Comparison of ENCODE assay signal across 7 cellular contexts in genomic region chr1:42259059-42259738, GRCh38.
DNase-seq lines count a peak whose midpoint lies in the region; ATAC-seq, FAIRE-seq and TF ChIP-seq lines count a peak whose summit lies in the region.

No MANE protein-coding gene starts in this region.

- H3K27ac ChIP-seq in left ventricle myocardium inferior (replicated peaks) (peak overlapping the region; percentile 55), testis (no peak overlapping the region), small intestine (ENCODE audit: low read depth in 1 of 2, low read length in 1 of 2) (peak overlapping the region in 1 of 2 donors; percentile 67)

- no peak overlapping the region for H3K4me3 ChIP-seq in left ventricle myocardium inferior
- no peak overlapping the region for H3K4me3 ChIP-seq in testis
- H3K4me3 ChIP-seq in small intestine (ENCODE audit: low read depth in 1 of 2, low read length in 2 of 2): no peak overlapping the region

- H3K27me3 ChIP-seq in left ventricle myocardium inferior (ENCODE audit: low read depth) (no peaks in the 10 kb centered on the region), testis (no peaks in the 10 kb centered on the region), small intestine (ENCODE audit: control insufficient read depth in 2 of 2, insufficient read depth in 2 of 2, low read length in 2 of 2) (no peaks in the 10 kb centered on the region)

- H3K9me3 ChIP-seq in left ventricle myocardium inferior (replicated peaks) (no peaks in the 10 kb centered on the region), testis (no peaks in the 10 kb centered on the region), small intestine (ENCODE audit: control insufficient read depth, low read depth) (no peaks in the 10 kb centered on the region)

- 52 to 62% methylated on average over 4 of the region's 4 CpGs for WGBS in testis, 2 donors
- WGBS in small intestine, 3 donors: 57 to 71% (median 62%) methylated on average over 4 of the region's 4 CpGs

- intact Hi-C loops in left ventricle myocardium inferior (cut with micrococcal nuclease) (no loop called here), testis (cut with DNase I; ENCODE audit: low total_unique reads) (no loop called here)

- DNase-seq in left ventricle myocardium inferior (no peak), testis (peak; percentile 34), small intestine (no peak)
- DNase-seq in central memory CD4-positive, alpha-beta T cell: no peak
- no peak for DNase-seq in activated CD4-positive, alpha-beta T cell treated with anti-CD3 and anti-CD28 coated beads for 1 hour

- ATAC-seq in GM21786 (IDR thresholded peaks at IDR 0.05; ENCODE audit: unreplicated experiment) (peak; percentile 69), SK-N-SH treated with all-trans-retinoic acid at 6 μM for 48 hours (peak; percentile 97)

- no peak for TF ChIP-seq POLR2A in testis (IDR thresholded peaks at IDR 0.05)

- H3K4me1 ChIP-seq in left ventricle myocardium inferior (peaks cover 46% of the 10 kb centered on the region), testis (peaks cover 12% of the 10 kb centered on the region), small intestine (ENCODE audit: control insufficient read depth in 2 of 2, insufficient read depth in 1 of 2, low read depth in 1 of 2, low read length in 1 of 2) (peaks cover 0 to 5% of the 10 kb centered on the region in 2 donors)

- TF ChIP-seq CTCF in left ventricle myocardium inferior (IDR thresholded peaks at IDR 0.05; ENCODE audit: borderline replicate concordance) (no peak), testis (IDR thresholded peaks at IDR 0.05) (no peak)

- H3K36me3 ChIP-seq in left ventricle myocardium inferior (peaks cover 5% of the 10 kb centered on the region), testis (ENCODE audit: low read depth, missing control alignments) (no peaks in the 10 kb centered on the region), small intestine (ENCODE audit: control insufficient read depth in 2 of 2, insufficient read depth in 2 of 2, low read length in 2 of 2) (peaks cover 0 to 3% of the 10 kb centered on the region in 2 donors)

- FAIRE-seq in small intestine (lab: Jason Lieb, UNC): no peak

TF ChIP-seq in SK-N-SH treated with all-trans-retinoic acid at 6 μM for 48 hours, 23 proteins besides CTCF, POLR2A, EP300 and RAD21:
- TF ChIP-seq CSDC2 (CRISPR knock-in tag; IDR thresholded peaks at IDR 0.05) (no peak), PATZ1 (CRISPR knock-in tag; IDR thresholded peaks at IDR 0.05; ENCODE audit: borderline replicate concordance) (no peak), ISL1 (CRISPR knock-in tag; IDR thresholded peaks at IDR 0.05) (peak; percentile 95), ZFP3 (CRISPR knock-in tag; IDR thresholded peaks at IDR 0.05) (no peak), CREB5 (CRISPR knock-in tag; IDR thresholded peaks at IDR 0.05; ENCODE audit: low read depth) (no peak), CSRNP3 (CRISPR knock-in tag; IDR thresholded peaks at IDR 0.05) (no peak)
